11 cellular contexts compared by ENCODE assay signal in the genomic region with DNA sequence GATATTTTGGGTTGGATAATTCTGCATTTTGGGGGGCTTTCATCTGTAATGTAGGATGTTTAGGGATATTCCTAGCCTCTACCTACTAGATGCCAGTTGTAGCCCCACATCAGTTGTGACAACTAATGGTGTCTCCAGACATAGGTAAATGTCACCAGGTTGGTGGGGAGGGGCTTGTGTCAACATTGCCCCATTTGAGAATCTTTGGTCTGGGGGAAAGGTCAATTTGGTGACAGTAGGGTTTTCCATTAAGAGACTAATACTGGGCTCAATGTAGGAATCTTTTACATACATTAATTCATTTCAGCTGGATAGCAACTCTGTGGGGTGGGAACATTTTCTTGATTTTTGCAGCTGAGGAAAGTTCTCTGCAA.
"Had no signal": no experiment of that assay in that cellular context is flagged by ENCODE, and none has a peak within 500 bp of the region (broad histone marks: within the 10 kb centered on the region; RNA-seq: fewer than 3 reads in every experiment).

No MANE protein-coding gene starts in this region.

- H3K9ac ChIP-seq: GM23248 had no signal

- H2AFZ ChIP-seq: GM23248 had no signal

- DNase-seq: GM23248, GOT3, H7, H9, HCEC 1CT, HFFc6 had no signal

- ATAC-seq: GM23338, HCT116 had no signal

- H3K27ac ChIP-seq: GM23248 had no signal

- H3K4me3 ChIP-seq: GM23248, GM23338, HAP-1 had no signal

- FAIRE-seq: H1, H54 had no signal

- H3K36me3 ChIP-seq: HAP-1 had no signal

- H3K4me2 ChIP-seq: GM23338 had no signal

- H3K9me3 ChIP-seq: HAP-1 had no signal
